ENCODE assay signal across 17 cellular contexts in the genomic region with DNA sequence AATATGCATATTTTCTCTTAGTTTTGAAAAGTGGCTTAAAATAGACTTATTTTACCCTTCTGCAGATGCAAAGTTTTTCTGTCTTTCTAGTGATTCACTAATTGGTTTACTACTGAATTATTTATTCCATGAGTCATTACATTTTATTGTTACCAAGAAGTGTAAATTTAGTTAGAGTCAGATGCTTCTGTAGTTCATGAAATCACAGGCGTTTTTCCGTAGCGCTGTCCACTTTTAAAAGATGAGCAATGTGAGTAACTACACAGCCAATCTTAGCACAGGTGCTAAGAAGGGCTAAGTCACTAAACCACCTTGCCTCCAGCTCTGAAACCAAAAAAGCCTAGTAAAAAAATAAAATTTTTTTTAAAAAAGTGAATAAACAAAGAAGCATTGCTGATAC. TPM values are rescaled to one million over a fixed set of nuclear protein-coding genes. Genes with fewer than 3 reads are reported as not detected.
"Had no signal": no experiment of that assay in that cellular context is flagged by ENCODE, and none has a peak within 500 bp of the region (broad histone marks: within the 10 kb centered on the region; RNA-seq: fewer than 3 reads in every experiment).

No MANE protein-coding gene starts in this region.

- H3K27me3 Mint-ChIP-seq: activated naive CD4-positive, alpha-beta T cell treated with anti-CD3 and anti-CD28 coated beads, Interleukin-2, amount 10 ng/mL, durations not matched to agents 7 days and 5 days; memory B cell; progenitor cell of endocrine pancreas had no signal

- H3K36me3 Mint-ChIP-seq: activated naive CD4-positive, alpha-beta T cell treated with anti-CD3 and anti-CD28 coated beads, Interleukin-2, amount 10 ng/mL, durations not matched to agents 7 days and 5 days; immature natural killer cell; memory B cell; WTC11 had no signal

- H3K4me3 ChIP-seq: right atrium auricular region, tibial artery had no signal

- H3K9me3 ChIP-seq: right atrium auricular region, tibial artery had no signal

- H3K4me1 Mint-ChIP-seq: activated CD8-positive, alpha-beta memory T cell treated with anti-CD3 and anti-CD28 coated beads, Interleukin-2, amount 10 ng/mL, durations not matched to agents 7 days and 5 days; activated naive CD4-positive, alpha-beta T cell treated with anti-CD3 and anti-CD28 coated beads, Interleukin-2, amount 10 ng/mL, durations not matched to agents 7 days and 5 days; immature natural killer cell; memory B cell; neural crest cell; WTC11 had no signal

- H3K4me1 ChIP-seq: right atrium auricular region, tibial artery had no signal

- DNase-seq: activated CD4-positive, alpha-beta T cell treated with anti-CD3 and anti-CD28 coated beads, Interleukin-2, amount 50 U/mL, for 1 hour; activated CD8-positive, alpha-beta memory T cell treated with anti-CD3 and anti-CD28 coated beads, Interleukin-2, amount 10 ng/mL, durations not matched to agents 7 days and 5 days; activated naive CD4-positive, alpha-beta T cell treated with anti-CD3 and anti-CD28 coated beads, Interleukin-2, amount 10 ng/mL, durations not matched to agents 7 days and 5 days; effector CD8-positive, alpha-beta T cell; immature natural killer cell; stimulated activated naive CD8-positive, alpha-beta T cell treated with anti-CD3 and anti-CD28 coated beads, Interleukin-15, Interleukin-2, amounts not matched to agents 100 U/mL and 50 U/mL, for 24 hours; substantia nigra; tibial artery had no signal

- H3K27ac Mint-ChIP-seq: activated CD8-positive, alpha-beta memory T cell treated with anti-CD3 and anti-CD28 coated beads, Interleukin-2, amount 10 ng/mL, durations not matched to agents 7 days and 5 days; activated naive CD4-positive, alpha-beta T cell treated with anti-CD3 and anti-CD28 coated beads, Interleukin-2, amount 10 ng/mL, durations not matched to agents 7 days and 5 days; activated T-helper 2 cell treated with anti-CD3 and anti-CD28 coated beads, Interferon-gamma antibody, Interleukin-2, Interleukin-4, amounts not matched to agents 10 μg/mL and 5 μg/mL and 100 μg/mL, durations not matched to agents 14 hours and 24 hours and 36 hours; immature natural killer cell; memory B cell; progenitor cell of endocrine pancreas; T-helper 2 cell treated with Interferon-gamma antibody and Interleukin-4, amounts not matched to agents 5 μg/mL and 100 μg/mL, for 36 hours; WTC11 had no signal

- H3K27me3 ChIP-seq: right atrium auricular region, tibial artery had no signal

- ATAC-seq: activated CD8-positive, alpha-beta memory T cell treated with anti-CD3 and anti-CD28 coated beads, Interleukin-2, amount 10 ng/mL, durations not matched to agents 7 days and 5 days; esophagus mucosa; stimulated activated naive CD8-positive, alpha-beta T cell treated with anti-CD3 and anti-CD28 coated beads, Interleukin-15, Interleukin-2, amounts not matched to agents 100 U/mL and 50 U/mL, for 24 hours; WTC11 had no signal

- H3K27ac ChIP-seq: right atrium auricular region, tibial artery had no signal

- H3K36me3 ChIP-seq: right atrium auricular region, tibial artery had no signal

- H3K9me3 Mint-ChIP-seq: activated naive CD4-positive, alpha-beta T cell treated with anti-CD3 and anti-CD28 coated beads, Interleukin-2, amount 10 ng/mL, durations not matched to agents 7 days and 5 days; activated T-helper 2 cell treated with anti-CD3 and anti-CD28 coated beads, Interferon-gamma antibody, Interleukin-2, Interleukin-4, amounts not matched to agents 10 μg/mL and 5 μg/mL and 100 μg/mL, durations not matched to agents 14 hours and 24 hours and 36 hours; memory B cell; T-helper 2 cell treated with Interferon-gamma antibody and Interleukin-4, amounts not matched to agents 5 μg/mL and 100 μg/mL, for 36 hours had no signal

- H3K4me3 Mint-ChIP-seq: activated CD8-positive, alpha-beta memory T cell treated with anti-CD3 and anti-CD28 coated beads, Interleukin-2, amount 10 ng/mL, durations not matched to agents 7 days and 5 days; activated naive CD4-positive, alpha-beta T cell treated with anti-CD3 and anti-CD28 coated beads, Interleukin-2, amount 10 ng/mL, durations not matched to agents 7 days and 5 days; immature natural killer cell; memory B cell; neural crest cell; T-helper 2 cell treated with Interferon-gamma antibody and Interleukin-4, amounts not matched to agents 5 μg/mL and 100 μg/mL, for 36 hours; WTC11 had no signal

RNA-seq across cellular contexts. Expression of gene RGS13, which starts 24.7 kb away (rescaled TPM):
- total RNA-seq: activated T-helper 2 cell treated with anti-CD3 and anti-CD28 coated beads, Interferon-gamma antibody, Interleukin-2, Interleukin-4, amounts not matched to agents 10 μg/mL and 5 μg/mL and 100 μg/mL, durations not matched to agents 14 hours and 24 hours and 36 hours; cerebellum; esophagus mucosa; neural crest cell; progenitor cell of endocrine pancreas; right atrium auricular region; WTC11 had no signal
